8 cellular contexts compared by ENCODE assay signal in genomic region chr20:38460040-38460623, GRCh38. TPM values are rescaled to one million over a fixed set of nuclear protein-coding genes. Genes with fewer than 3 reads are reported as not detected.
DNase-seq lines count a peak whose midpoint lies in the region; ATAC-seq, FAIRE-seq and TF ChIP-seq lines count a peak whose summit lies in the region.

No MANE protein-coding gene starts in this region.

- CTCF ChIA-PET in A549 (lab: Yijun Ruan, JAX), result interaction anchor here (1.7 kb wide), 1 partner anchor 14 kb away, joined by 4 read pairs; no protein-coding TSS in a partner anchor
- CTCF ChIA-PET in IMR-90 (lab: Yijun Ruan, JAX), result no interaction called here

- no peak overlapping the region for H3K18ac ChIP-seq in IMR-90 (ENCODE audit: low read depth, low read length)

- peaks cover 21% of the 10 kb centered on the region for H3K4me1 ChIP-seq in A549
- no peaks in the 10 kb centered on the region for H3K4me1 ChIP-seq in IMR-90 (ENCODE audit: control insufficient read depth, insufficient read depth, low read length)
- H3K4me1 ChIP-seq in cardiac muscle cell (ENCODE audit: low read depth), result peaks cover 5% of the 10 kb centered on the region

- no TSS peak for BruUV-seq in IMR-90 (replicated peaks; lab: Mats Ljungman, UMichigan)

- H3K4me1 Mint-ChIP-seq in activated T-cell treated with anti-CD3 and anti-CD28 coated beads, Interleukin-2, amount 50 U/mL, for 72 hours (ENCODE audit: low read depth), result no peaks in the 10 kb centered on the region

- H3K4me3 ChIP-seq in A549 (no peak overlapping the region), IMR-90 (ENCODE audit: insufficient read depth, low read depth, low read length) (no peak overlapping the region), cardiac muscle cell (no peak overlapping the region)

- in situ Hi-C loops in IMR-90 (cut with MboI; ENCODE audit: low sequenced_read_pairs), result loop anchor here (25.0 kb wide), 1 partner anchor 277 kb away; the partner anchor contains the start of gene ACTR5

- TF ChIP-seq CTCF in A549 (IDR thresholded peaks at IDR 0.05), result no peak
- TF ChIP-seq CTCF in IMR-90 (conservative IDR thresholded peaks at IDR 0.05; ENCODE audit: low read depth, low read length), result no peak
- no peak for TF ChIP-seq CTCF in cardiac muscle cell (IDR thresholded peaks at IDR 0.05; ENCODE audit: low read depth, low read length)

- H2AK9ac ChIP-seq in IMR-90 (replicated peaks; ENCODE audit: low read depth, low read length, poor library complexity), result no peak overlapping the region

- peaks cover 5% of the 10 kb centered on the region for H3K27me3 Mint-ChIP-seq in activated T-cell treated with anti-CD3 and anti-CD28 coated beads, Interleukin-2, amount 50 U/mL, for 72 hours (ENCODE audit: low read depth)

- TF ChIP-seq RAD21 in A549 (conservative IDR thresholded peaks at IDR 0.05 in 1 of 2, IDR thresholded peaks at IDR 0.05 in 1 of 2) (no peak), IMR-90 (IDR thresholded peaks at IDR 0.05; ENCODE audit: low read length) (no peak)

- TF ChIP-seq POLR2A in A549 (IDR thresholded peaks at IDR 0.05; ENCODE audit: low read length), result no peak
- no peak for TF ChIP-seq POLR2A in IMR-90 (IDR thresholded peaks at IDR 0.05; ENCODE audit: low read depth, low read length)

- intact Hi-C loops in IMR-90 (cut with micrococcal nuclease), result no loop called here

- H3K9me1 ChIP-seq in IMR-90 (ENCODE audit: insufficient read depth, low read length), result no peaks in the 10 kb centered on the region

- ATAC-seq in A549 (peak; percentile 98 to 100), IMR-90 (ENCODE audit: low read depth) (peak; percentile 40; the same call in 1 of the 2 replicates), HG02870 (IDR thresholded peaks at IDR 0.05; ENCODE audit: unreplicated experiment) (no peak)
- ATAC-seq in activated T-cell treated with anti-CD3 and anti-CD28 coated beads, Interleukin-2, amount 50 U/mL, for 72 hours (replicated peaks in 1 of 2), result no peak

- H3K4me2 ChIP-seq in A549, result peak overlapping the region; percentile 52
- H3K4me2 ChIP-seq in IMR-90 (ENCODE audit: low read depth, low read length), result no peak overlapping the region

- no peak overlapping the region for H3K4me3 Mint-ChIP-seq in activated T-cell treated with anti-CD3 and anti-CD28 coated beads, Interleukin-2, amount 50 U/mL, for 72 hours

- POLR2A ChIA-PET in A549 (lab: Yijun Ruan, JAX), result interaction anchor here (0.7 to 1.0 kb wide), 5 partner anchors 10 to 169 kb away, joined by 3 to 8 read pairs (median 4); partner anchors contain the start of genes RALGAPB and SNHG17
- POLR2A ChIA-PET in IMR-90 (lab: Charles Lee; ENCODE audit: unreplicated experiment), result no interaction called here

- H4K8ac ChIP-seq in IMR-90 (ENCODE audit: low read depth in 2 of 2, low read length in 2 of 2), result no peak overlapping the region

- H3K9ac ChIP-seq in IMR-90 (ENCODE audit: low read depth, low read length), result no peak overlapping the region

- peak; percentile 66 to 88 for DNase-seq in A549 (ENCODE audit: low read depth in 1 of 2, low spot score in 1 of 2)
- DNase-seq in IMR-90, result peak; percentile 81
- DNase-seq in SHP77 (lab: John Stamatoyannopoulos, UW), result peak; percentile 26 to 36
- peak; percentile 72 to 92 for DNase-seq in cardiac muscle cell (ENCODE audit: low read depth in 1 of 2, low spot score in 1 of 2)
- no peak for DNase-seq in stimulated activated naive CD4-positive, alpha-beta T cell treated with Interleukin-2 at 50 U/mL for 16 hours (lab: John Stamatoyannopoulos, UW)
- no peak for DNase-seq in germinal center (ENCODE audit: low spot score)
- DNase-seq in activated T-cell treated with anti-CD3 and anti-CD28 coated beads, Interleukin-2, amount 50 U/mL, for 72 hours, result no peak

- no peak overlapping the region for H2BK15ac ChIP-seq in IMR-90 (ENCODE audit: low read depth, low read length)

- no peak for TF ChIP-seq EP300 in A549 (IDR thresholded peaks at IDR 0.05)

- no peaks in the 10 kb centered on the region for H3K9me3 Mint-ChIP-seq in activated T-cell treated with anti-CD3 and anti-CD28 coated beads, Interleukin-2, amount 50 U/mL, for 72 hours

- H2BK120ac ChIP-seq in IMR-90 (ENCODE audit: low read depth, low read length), result no peak overlapping the region

- no peaks in the 10 kb centered on the region for H3K36me3 ChIP-seq in IMR-90 (ENCODE audit: control insufficient read depth, insufficient read depth, low read length)
- H3K36me3 ChIP-seq in cardiac muscle cell, result no peaks in the 10 kb centered on the region

- no peak overlapping the region for H3K4ac ChIP-seq in IMR-90 (ENCODE audit: low read depth, low read length)

- H3K9me3 ChIP-seq in A549 (no peaks in the 10 kb centered on the region), IMR-90 (ENCODE audit: control insufficient read depth, insufficient read depth, low read length) (no peaks in the 10 kb centered on the region), cardiac muscle cell (ENCODE audit: low read depth) (no peaks in the 10 kb centered on the region)

- no peak overlapping the region for H3K56ac ChIP-seq in IMR-90 (ENCODE audit: extremely low read depth, insufficient read depth, low read length)

- H2AFZ ChIP-seq in IMR-90 (replicated peaks; ENCODE audit: low read length, poor library complexity), result no peak overlapping the region

- H4K5ac ChIP-seq in IMR-90 (ENCODE audit: low read depth, low read length), result no peak overlapping the region

- no peak overlapping the region for H2BK5ac ChIP-seq in IMR-90 (ENCODE audit: low read depth, low read length, poor library complexity, severe bottlenecking)

- no peak overlapping the region for H3K14ac ChIP-seq in IMR-90 (replicated peaks; ENCODE audit: low read depth, low read length)

- 21% methylated on average over 5 of the region's 5 CpGs for WGBS in A549 (ENCODE audit: missing lambda C conversion rate)
- no CpG with 5 or more reads among the region's 5 CpGs for WGBS in IMR-90 (ENCODE audit: extremely low coverage in 2 of 2, insufficient read length in 1 of 2), 2 experiments

- H4K91ac ChIP-seq in IMR-90 (ENCODE audit: insufficient read depth, low read depth, low read length), result no peak overlapping the region

- dilution Hi-C loops in IMR-90 (cut with HindIII; ENCODE audit: low sequenced_read_pairs, unreplicated experiment), result no loop called here

- no peak overlapping the region for H2BK20ac ChIP-seq in IMR-90 (ENCODE audit: low read depth, low read length)

- H4K20me1 ChIP-seq in IMR-90 (ENCODE audit: insufficient read depth, low read length), result no peaks in the 10 kb centered on the region

- H3K27ac ChIP-seq in A549 (peak overlapping the region; percentile 57 to 72; a peak in 5 of 6 replicates), IMR-90 (ENCODE audit: insufficient read depth, low read length) (no peak overlapping the region), cardiac muscle cell (peak overlapping the region; percentile 69)

- H3K23ac ChIP-seq in IMR-90 (ENCODE audit: low read depth, low read length), result no peak overlapping the region

- peak; percentile 67 for FAIRE-seq in A549 (lab: Jason Lieb, UNC)

- no peaks in the 10 kb centered on the region for H3K79me1 ChIP-seq in IMR-90 (ENCODE audit: low read depth in 1 of 2, low read length in 2 of 2)

- no peak overlapping the region for H3K27ac Mint-ChIP-seq in activated T-cell treated with anti-CD3 and anti-CD28 coated beads, Interleukin-2, amount 50 U/mL, for 72 hours

- H3K36me3 Mint-ChIP-seq in activated T-cell treated with anti-CD3 and anti-CD28 coated beads, Interleukin-2, amount 50 U/mL, for 72 hours (ENCODE audit: insufficient read depth in 2 of 2), result no peaks in the 10 kb centered on the region

- H2AK5ac ChIP-seq in IMR-90 (ENCODE audit: low read depth, low read length), result no peak overlapping the region

- H3K27me3 ChIP-seq in IMR-90 (ENCODE audit: control insufficient read depth, insufficient read depth, low read length) (no peaks in the 10 kb centered on the region; the same call in 1 of the 2 replicates), cardiac muscle cell (no peaks in the 10 kb centered on the region)

TF ChIP-seq in A549, 52 proteins besides CTCF, POLR2A, EP300 and RAD21:
- TF ChIP-seq FOSL2 (IDR thresholded peaks at IDR 0.05) (0 out of 2 replicates have a peak, but pooled peaks have one; percentile 32), FOSL2 (CRISPR knock-in tag; IDR thresholded peaks at IDR 0.05) (peak; percentile 87), RFX5 (IDR thresholded peaks at IDR 0.05) (no peak)

TF ChIP-seq in IMR-90, 13 proteins besides CTCF, POLR2A, EP300 and RAD21 (continues in another document):
- TF ChIP-seq BHLHE40 (IDR thresholded peaks at IDR 0.05; ENCODE audit: low read depth, low read length) (no peak), MAZ (IDR thresholded peaks at IDR 0.05; ENCODE audit: borderline replicate concordance, low read depth, low read length) (no peak), RFX5 (IDR thresholded peaks at IDR 0.05; ENCODE audit: low read depth, low read length) (no peak)

RNA-seq across cellular contexts. Expression of gene RALGAPB, which starts 12.5 kb away (rescaled TPM):
- polyA plus RNA-seq in A549 (2011; rRNA removed), result 35.9 and 38.9 TPM in 2 replicates
- polyA plus RNA-seq in A549 (2012; cell fraction: cytosol; rRNA removed), result 5.7 and 7.2 TPM in 2 replicates
- 7.5 and 12.1 TPM in 2 replicates for polyA plus RNA-seq in A549 (2012; cell fraction: nucleus; rRNA removed)
- 14.9 to 15.4 TPM (median 15.1 TPM) in 3 replicates for polyA plus RNA-seq in A549 (2017; fragmentation: RNase III; extraction: RNeasy Plus Mini Kit Qiagen cat#74134 plus additional on column Dnase treatment)
- polyA minus RNA-seq in A549 (2011; rRNA and poly(A)+ RNA removed), result 43.0 and 47.5 TPM in 2 replicates
- 30.3 and 32.8 TPM in 2 replicates for total RNA-seq in IMR-90 (2012; rRNA removed)
- polyA plus RNA-seq in IMR-90 (2012; rRNA removed), result 11.2 and 12.7 TPM in 2 replicates
- polyA plus RNA-seq in IMR-90 (2012; cell fraction: cytosol; rRNA removed), result 2.4 and 3.1 TPM in 2 replicates
- polyA plus RNA-seq in IMR-90 (2012; cell fraction: nucleus; rRNA removed; ENCODE audit: low replicate concordance), result 6.1 and 45.2 TPM in 2 replicates
- 16.5 and 20.3 TPM in 2 replicates for total RNA-seq in cardiac muscle cell
- 10.3 and 11.0 TPM in 2 replicates for polyA plus RNA-seq in cardiac muscle cell
- 10 to 100 TPM; 39.5 to 43.3 TPM for total RNA-seq in activated T-cell treated with anti-CD3 and anti-CD28 coated beads, Interleukin-2, amount 50 U/mL, for 72 hours

RNA-seq across cellular contexts. Expression of gene SNHG17, which starts 25.0 kb away (rescaled TPM):
- polyA plus RNA-seq in A549 (2011; rRNA removed), result 154 and 159 TPM in 2 replicates
- polyA plus RNA-seq in A549 (2012; cell fraction: cytosol; rRNA removed), result 191 and 192 TPM in 2 replicates
- polyA plus RNA-seq in A549 (2012; cell fraction: nucleus; rRNA removed), result 203 and 229 TPM in 2 replicates
- polyA plus RNA-seq in A549 (2017; fragmentation: RNase III; extraction: RNeasy Plus Mini Kit Qiagen cat#74134 plus additional on column Dnase treatment), result 122 to 128 TPM (median 125 TPM) in 3 replicates
- 103 and 114 TPM in 2 replicates for polyA minus RNA-seq in A549 (2011; rRNA and poly(A)+ RNA removed)
- total RNA-seq in IMR-90 (2012; rRNA removed), result 5.4 and 6.4 TPM in 2 replicates
- 38.2 and 40.4 TPM in 2 replicates for polyA plus RNA-seq in IMR-90 (2012; rRNA removed)
- polyA plus RNA-seq in IMR-90 (2012; cell fraction: cytosol; rRNA removed), result 31.4 and 67.9 TPM in 2 replicates
- 82.9 and 92.3 TPM in 2 replicates for polyA plus RNA-seq in IMR-90 (2012; cell fraction: nucleus; rRNA removed; ENCODE audit: low replicate concordance)
- 9.0 and 16.6 TPM in 2 replicates for total RNA-seq in cardiac muscle cell
- polyA plus RNA-seq in cardiac muscle cell, result 31.8 and 37.0 TPM in 2 replicates
- total RNA-seq in activated T-cell treated with anti-CD3 and anti-CD28 coated beads, Interleukin-2, amount 50 U/mL, for 72 hours, result 100 to 1,000 TPM; 119 to 137 TPM

Comparison
In these comparisons a context has a peak if more than half of its experiments do, and no peak if none do; other contexts are left out.
1. ATAC-seq: peak in A549 (2 of 2) and IMR-90 (single experiment); none in HG02870 (single experiment) and activated T-cell treated with anti-CD3 and anti-CD28 coated beads, Interleukin-2, amount 50 U/mL, for 72 hours (0 of 2).
2. DNase-seq: peak in A549 (2 of 2), IMR-90 (single experiment), SHP77 (2 of 2) and cardiac muscle cell (2 of 2); none in stimulated activated naive CD4-positive, alpha-beta T cell treated with Interleukin-2 at 50 U/mL for 16 hours (single experiment), germinal center (single experiment) and activated T-cell treated with anti-CD3 and anti-CD28 coated beads, Interleukin-2, amount 50 U/mL, for 72 hours (0 of 2).